ENCODE assay signal across 8 cellular contexts in the genomic region with DNA sequence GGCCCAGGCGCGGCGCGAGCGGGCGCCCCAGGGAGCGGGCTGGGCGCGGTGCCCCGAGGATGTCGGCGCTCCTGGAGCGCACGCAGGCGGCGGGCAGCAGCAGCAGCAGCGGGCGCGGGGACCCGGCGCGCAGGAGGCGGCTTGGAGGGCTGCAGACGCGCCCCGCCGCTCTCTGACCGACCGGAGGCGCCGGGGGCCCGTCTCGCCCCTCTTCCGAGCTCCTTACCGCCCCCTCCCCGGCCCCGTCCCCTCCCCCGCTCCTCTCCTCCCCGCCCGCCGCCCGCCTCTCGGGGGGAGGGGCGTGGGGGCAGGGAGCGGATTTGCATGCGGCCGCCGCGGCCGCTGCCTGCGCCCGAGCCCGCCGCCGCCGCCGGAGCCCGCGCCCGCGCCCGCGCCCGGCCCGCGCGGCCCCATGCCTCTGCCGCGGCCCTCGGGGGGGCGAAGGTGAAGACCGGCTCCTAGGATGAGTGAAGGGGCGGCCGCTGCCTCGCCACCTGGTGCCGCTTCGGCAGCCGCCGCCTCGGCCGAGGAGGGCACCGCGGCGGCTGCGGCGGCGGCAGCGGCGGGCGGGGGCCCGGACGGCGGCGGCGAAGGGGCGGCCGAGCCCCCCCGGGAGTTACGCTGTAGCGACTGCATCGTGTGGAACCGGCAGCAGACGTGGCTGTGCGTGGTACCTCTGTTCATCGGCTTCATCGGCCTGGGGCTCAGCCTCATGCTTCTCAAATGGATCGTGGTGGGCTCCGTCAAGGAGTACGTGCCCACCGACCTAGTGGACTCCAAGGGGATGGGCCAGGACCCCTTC. TPM values are rescaled to one million over a fixed set of nuclear protein-coding genes. Genes with fewer than 3 reads are reported as not detected.
A peak's percentile ranks its signal among the peaks of the same experiment; 100 is the strongest.
DNase-seq lines count a peak whose midpoint lies in the region; ATAC-seq, FAIRE-seq and TF ChIP-seq lines count a peak whose summit lies in the region.

A gene (plus strand): TSS at position 317 of the 802 bp plus-strand sequence.

- TF ChIP-seq RAD21 in liver (IDR thresholded peaks at IDR 0.05): no peak
- TF ChIP-seq RAD21 in HepG2 (CRISPR knock-in tag; IDR thresholded peaks at IDR 0.05): no peak

- H3K9me3 Mint-ChIP-seq in activated naive CD8-positive, alpha-beta T cell treated with anti-CD3 and anti-CD28 coated beads, Interleukin-2, amount 10 ng/mL, durations not matched to agents 7 days and 5 days: no peaks in the 10 kb centered on the region

- POLR2A ChIA-PET in HepG2 (lab: Yijun Ruan, JAX): no interaction called here
- POLR2A ChIA-PET in activated naive CD8-positive, alpha-beta T cell treated with anti-CD3 and anti-CD28 coated beads, Interleukin-2, amount 10 ng/mL, durations not matched to agents 7 days and 5 days (lab: Charles Lee): no interaction called here

- 3% methylated on average over 110 of the region's 110 CpGs for WGBS in liver
- WGBS in HepG2 (ENCODE audit: low lambda C conversion rate): 66% methylated on average over 30 of the region's 110 CpGs

- CTCF ChIA-PET in HepG2 (lab: Yijun Ruan, JAX; ENCODE audit: low intra/inter-chr PET ratio, low total read pairs): no interaction called here

- ATAC-seq in HepG2 (no peak), lower lobe of right lung (peak; percentile 46 to 61), GM21786 (IDR thresholded peaks at IDR 0.05; ENCODE audit: unreplicated experiment) (no peak), GM19328 (IDR thresholded peaks at IDR 0.05; ENCODE audit: unreplicated experiment) (no peak)
- peak; percentile 36 for ATAC-seq in activated naive CD8-positive, alpha-beta T cell treated with anti-CD3 and anti-CD28 coated beads, Interleukin-2, amount 10 ng/mL, durations not matched to agents 7 days and 5 days (ENCODE audit: low read depth)

- TF ChIP-seq EP300 in HepG2 (IDR thresholded peaks at IDR 0.05; ENCODE audit: low read depth in 2 of 2, low read length in 2 of 2) (no peak), HepG2 (CRISPR knock-in tag; IDR thresholded peaks at IDR 0.05; ENCODE audit: borderline replicate concordance) (no peak)

- no peaks in the 10 kb centered on the region for H3K36me3 Mint-ChIP-seq in activated naive CD8-positive, alpha-beta T cell treated with anti-CD3 and anti-CD28 coated beads, Interleukin-2, amount 10 ng/mL, durations not matched to agents 7 days and 5 days

- no peak for TF ChIP-seq POLR2A in HepG2 (IDR thresholded peaks at IDR 0.05; ENCODE audit: insufficient read depth in 1 of 2, low read depth in 2 of 2, low read length in 2 of 2)

- no peak within 1 kb of the TSS for H3K27ac ChIP-seq in liver (ENCODE audit: low read depth in 1 of 2, low read length in 2 of 2)
- H3K27ac ChIP-seq in HepG2 (ENCODE audit: extremely low read length, insufficient read depth, low read length): no peak within 1 kb of the TSS
- no peak within 1 kb of the TSS for H3K27ac ChIP-seq in lower lobe of right lung

- no peak within 1 kb of the TSS for H2AFZ ChIP-seq in HepG2 (ENCODE audit: low read length)

- H3K4me1 ChIP-seq in liver (ENCODE audit: control insufficient read depth in 4 of 4, insufficient read depth in 4 of 4, low read length in 3 of 4) (peaks cover 3 to 21% (median 8%) of the 10 kb centered on the region in 4 donors), HepG2 (ENCODE audit: insufficient read depth, low read length) (no peaks in the 10 kb centered on the region), lower lobe of right lung (peaks cover 15% of the 10 kb centered on the region)

- H3K9me3 ChIP-seq in liver (ENCODE audit: control insufficient read depth in 4 of 4, low read length in 3 of 4): no peaks in the 10 kb centered on the region
- H3K9me3 ChIP-seq in HepG2 (ENCODE audit: low read length): no peaks in the 10 kb centered on the region
- H3K9me3 ChIP-seq in lower lobe of right lung: no peaks in the 10 kb centered on the region

- H3K4me2 ChIP-seq in HepG2 (ENCODE audit: low read depth, low read length): no peak within 1 kb of the TSS

- H4K20me1 ChIP-seq in HepG2 (ENCODE audit: insufficient read depth, low read length): no peaks in the 10 kb centered on the region

- H3K9ac ChIP-seq in liver (ENCODE audit: low read depth in 1 of 2, low read length in 2 of 2) (no peak within 1 kb of the TSS), HepG2 (ENCODE audit: insufficient read depth, low read depth, low read length) (no peak within 1 kb of the TSS)

- peaks cover 7 to 16% (median 13%) of the 10 kb centered on the region in 4 donors for H3K27me3 ChIP-seq in liver (ENCODE audit: control insufficient read depth in 4 of 4, insufficient read depth in 4 of 4, low read length in 3 of 4)
- no peaks in the 10 kb centered on the region for H3K27me3 ChIP-seq in HepG2 (ENCODE audit: control insufficient read depth in 1 of 2, insufficient read depth in 2 of 2, low read length in 2 of 2)
- H3K27me3 ChIP-seq in lower lobe of right lung (ENCODE audit: low read depth): peaks cover 42% of the 10 kb centered on the region

- H3K27ac Mint-ChIP-seq in activated naive CD8-positive, alpha-beta T cell treated with anti-CD3 and anti-CD28 coated beads, Interleukin-2, amount 10 ng/mL, durations not matched to agents 7 days and 5 days: no peak within 1 kb of the TSS

- H3K4me1 Mint-ChIP-seq in activated naive CD8-positive, alpha-beta T cell treated with anti-CD3 and anti-CD28 coated beads, Interleukin-2, amount 10 ng/mL, durations not matched to agents 7 days and 5 days: peaks cover 2% of the 10 kb centered on the region

- peak within 1 kb of the TSS; percentile 71 for H3K4me3 Mint-ChIP-seq in activated naive CD8-positive, alpha-beta T cell treated with anti-CD3 and anti-CD28 coated beads, Interleukin-2, amount 10 ng/mL, durations not matched to agents 7 days and 5 days

- in situ Hi-C loops in HepG2 (cut with HindIII; ENCODE audit: extremely low pct_ligation_motif_present, low pct_unique_long_range_greater_than_20kb): no loop called here

- no peak for DNase-seq in HepG2 (ENCODE audit: low spot score)
- DNase-seq in activated naive CD8-positive, alpha-beta T cell treated with anti-CD3 and anti-CD28 coated beads, Interleukin-2, amount 10 ng/mL, durations not matched to agents 7 days and 5 days: peak; percentile 31
- no peak for DNase-seq in lower lobe of right lung
- DNase-seq in urothelium cell line (ENCODE audit: low spot score): peak; percentile 58
- DNase-seq in AML-193 (lab: John Stamatoyannopoulos, UW): no peak

- FAIRE-seq in HepG2 (lab: Jason Lieb, UNC) (no peak), urothelium cell line (lab: Jason Lieb, UNC) (no peak)

- H3K4me3 ChIP-seq in liver (ENCODE audit: low read depth in 1 of 3, low read length in 3 of 3) (peak within 1 kb of the TSS in 2 of 3 donors; percentile 45 to 57), HepG2 (replicated peaks in 1 of 3; ENCODE audit: insufficient read depth in 1 of 3, low read depth in 2 of 3, low read length in 3 of 3) (no peak within 1 kb of the TSS), lower lobe of right lung (peak within 1 kb of the TSS; percentile 53)

- H3K36me3 ChIP-seq in liver (ENCODE audit: control insufficient read depth in 4 of 4, insufficient read depth in 3 of 4, low read depth in 1 of 4, low read length in 3 of 4): no peaks in the 10 kb centered on the region
- H3K36me3 ChIP-seq in HepG2 (replicated peaks in 1 of 2; ENCODE audit: control insufficient read depth in 1 of 2, insufficient read depth in 2 of 2, low read length in 2 of 2): no peaks in the 10 kb centered on the region
- H3K36me3 ChIP-seq in lower lobe of right lung: no peaks in the 10 kb centered on the region

- peaks cover 41% of the 10 kb centered on the region for H3K27me3 Mint-ChIP-seq in activated naive CD8-positive, alpha-beta T cell treated with anti-CD3 and anti-CD28 coated beads, Interleukin-2, amount 10 ng/mL, durations not matched to agents 7 days and 5 days

- BruUV-seq in HepG2 (replicated peaks; lab: Mats Ljungman, UMichigan): no TSS peak

- TF ChIP-seq CTCF in liver (IDR thresholded peaks at IDR 0.05; ENCODE audit: low read depth, low read length, missing input control): no peak
- no peak for TF ChIP-seq CTCF in HepG2 (CRISPR knock-in tag; IDR thresholded peaks at IDR 0.05)
- no peak for TF ChIP-seq CTCF in lower lobe of right lung (IDR thresholded peaks at IDR 0.05)

- H3K79me2 ChIP-seq in HepG2 (ENCODE audit: insufficient read depth, low read length): no peaks in the 10 kb centered on the region

- intact Hi-C loops in HepG2 (cut with micrococcal nuclease; ENCODE audit: unreplicated experiment): no loop called here
- intact Hi-C loops in lower lobe of right lung (cut with DNase I): no loop called here

TF ChIP-seq in liver, 16 proteins besides CTCF, POLR2A, EP300 and RAD21 (continues in another document):
- no peak for TF ChIP-seq JUND (IDR thresholded peaks at IDR 0.05)

TF ChIP-seq in HepG2, 621 proteins besides CTCF, POLR2A, EP300 and RAD21 (continues in another document):
- TF ChIP-seq ZNF333 (CRISPR knock-in tag; IDR thresholded peaks at IDR 0.05; ENCODE audit: borderline replicate concordance) (no peak), NCOA2 (CRISPR knock-in tag; IDR thresholded peaks at IDR 0.05) (no peak), ZNF703 (CRISPR knock-in tag; IDR thresholded peaks at IDR 0.05; ENCODE audit: borderline replicate concordance) (no peak)

RNA-seq across cellular contexts. Expression of the gene that starts here (rescaled TPM):
- 1 to 10 TPM in 1 of 2 donors, under 1 TPM in 1; 0.50 to 3.7 TPM for total RNA-seq in liver
- polyA plus RNA-seq in liver: under 1 TPM; 0.24 to 0.27 TPM
- total RNA-seq in HepG2 (2016; rRNA removed; fragmentation: Illumina TruSeq; extraction: Trizol): not detected in 2 replicates
- not detected in 2 replicates for total RNA-seq in HepG2 (2016; cell fraction: cytosol; rRNA removed; fragmentation: Illumina TruSeq; extraction: Trizol; ENCODE audit: low read depth)
- not detected in 2 replicates for total RNA-seq in HepG2 (2016; cell fraction: insoluble cytoplasmic fraction; rRNA removed; fragmentation: Illumina TruSeq; extraction: Trizol)
- total RNA-seq in HepG2 (2016; cell fraction: membrane; rRNA removed; fragmentation: Illumina TruSeq; extraction: Trizol): not detected in 2 replicates
- not detected in 2 replicates for total RNA-seq in HepG2 (2016; cell fraction: nucleus; rRNA removed; fragmentation: Illumina TruSeq; extraction: Trizol)
- not detected in 2 replicates for polyA plus RNA-seq in HepG2 (2011; rRNA removed)
- not detected in 2 replicates for polyA plus RNA-seq in HepG2 (2011; cell fraction: cytosol; rRNA removed)
- polyA plus RNA-seq in HepG2 (2011; cell fraction: nucleus; rRNA removed): not detected in 2 replicates
- not detected in 2 replicates for polyA plus RNA-seq in HepG2 (2012)
- polyA plus RNA-seq in HepG2 (2016; cell fraction: cytosol; fragmentation: Illumina TruSeq; extraction: Trizol; ENCODE audit: low read depth): not detected in 2 replicates
- polyA plus RNA-seq in HepG2 (2016; cell fraction: insoluble cytoplasmic fraction; fragmentation: Illumina TruSeq; extraction: Trizol; ENCODE audit: low read depth): not detected in 2 replicates
- polyA plus RNA-seq in HepG2 (2016; cell fraction: membrane; fragmentation: Illumina TruSeq; extraction: Trizol; ENCODE audit: low read depth): not detected in 2 replicates
- polyA plus RNA-seq in HepG2 (2016; cell fraction: nucleus; fragmentation: Illumina TruSeq; extraction: Trizol; ENCODE audit: insufficient read depth, low read depth): not detected in 2 replicates
- polyA minus RNA-seq in HepG2 (2011; rRNA and poly(A)+ RNA removed; ENCODE audit: low replicate concordance): not detected in 2 replicates
- polyA minus RNA-seq in HepG2 (2011; cell fraction: cytosol; rRNA and poly(A)+ RNA removed): not detected in 2 replicates
- not detected in 2 replicates for polyA minus RNA-seq in HepG2 (2011; cell fraction: nucleus; rRNA and poly(A)+ RNA removed)
- not detected for total RNA-seq in activated naive CD8-positive, alpha-beta T cell treated with anti-CD3 and anti-CD28 coated beads, Interleukin-2, amount 10 ng/mL, durations not matched to agents 7 days and 5 days
- total RNA-seq in lower lobe of right lung: 2.6 TPM

Comparison
In these comparisons a context has a peak if more than half of its experiments do, and no peak if none do; other contexts are left out.
1. H3K4me3 ChIP-seq: peak in liver (2 of 3) and lower lobe of right lung (single experiment); none in HepG2 (0 of 3).
2. Peak in DNase-seq and ATAC-seq in activated naive CD8-positive, alpha-beta T cell treated with anti-CD3 and anti-CD28 coated beads, Interleukin-2, amount 10 ng/mL, durations not matched to agents 7 days and 5 days; RNA of the gene not detected or under 1 TPM.
3. ATAC-seq: peak in lower lobe of right lung (2 of 2); none in HepG2 (single experiment), GM21786 (single experiment) and GM19328 (single experiment).